3 cellular contexts compared by ENCODE assay signal in the genomic region with DNA sequence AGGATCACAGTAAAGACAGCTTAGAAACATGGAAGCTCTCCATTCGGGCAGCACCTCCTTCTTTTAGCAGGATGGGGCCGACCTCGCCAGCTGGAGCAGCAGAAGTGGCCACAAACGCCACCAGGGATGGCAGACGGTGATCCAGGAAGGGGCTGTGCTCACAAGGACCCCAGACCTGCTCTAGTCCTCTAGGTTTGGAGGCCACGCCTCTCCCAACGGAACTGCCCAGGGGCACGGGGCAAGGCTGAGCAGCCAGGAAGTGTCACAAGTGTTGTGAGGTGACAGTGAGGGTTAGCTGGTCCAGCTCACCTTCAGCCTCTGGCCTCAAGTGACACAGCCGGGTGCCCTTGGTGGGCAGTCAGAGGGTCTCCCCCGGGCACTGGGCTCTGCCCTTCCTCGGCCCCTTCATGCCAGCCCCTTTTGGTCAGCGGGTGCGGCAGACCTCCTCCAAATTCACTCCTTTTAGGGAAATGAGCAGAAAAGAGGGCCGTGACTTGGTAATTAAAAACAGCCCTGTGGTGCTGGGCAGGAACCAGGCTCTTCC.
TF ChIP-seq lines count a peak whose summit lies in the region.

No MANE protein-coding gene starts in this region.

TF ChIP-seq in GM12878, 131 proteins besides CTCF, POLR2A, EP300 and RAD21:
- TF ChIP-seq BACH1 (IDR thresholded peaks at IDR 0.05; ENCODE audit: borderline replicate concordance) (no peak), NBN (IDR thresholded peaks at IDR 0.05) (no peak), ZNF622 (IDR thresholded peaks at IDR 0.05) (no peak), YY1 (IDR thresholded peaks at IDR 0.05; ENCODE audit: low read depth, low read length) (no peak), WRNIP1 (IDR thresholded peaks at IDR 0.05; ENCODE audit: borderline replicate concordance, low read depth, low read length) (no peak), NFIC (IDR thresholded peaks at IDR 0.05; ENCODE audit: low read depth, low read length) (no peak), MTA2 (IDR thresholded peaks at IDR 0.05; ENCODE audit: low read depth) (no peak), BRCA1 (IDR thresholded peaks at IDR 0.05; ENCODE audit: low read depth, low read length) (no peak), TAF1 (IDR thresholded peaks at IDR 0.05; ENCODE audit: borderline replicate concordance, low read depth, low read length) (no peak), TBL1XR1 (IDR thresholded peaks at IDR 0.05; ENCODE audit: low read depth, low read length) (no peak)
- TF ChIP-seq, protein P1, sequence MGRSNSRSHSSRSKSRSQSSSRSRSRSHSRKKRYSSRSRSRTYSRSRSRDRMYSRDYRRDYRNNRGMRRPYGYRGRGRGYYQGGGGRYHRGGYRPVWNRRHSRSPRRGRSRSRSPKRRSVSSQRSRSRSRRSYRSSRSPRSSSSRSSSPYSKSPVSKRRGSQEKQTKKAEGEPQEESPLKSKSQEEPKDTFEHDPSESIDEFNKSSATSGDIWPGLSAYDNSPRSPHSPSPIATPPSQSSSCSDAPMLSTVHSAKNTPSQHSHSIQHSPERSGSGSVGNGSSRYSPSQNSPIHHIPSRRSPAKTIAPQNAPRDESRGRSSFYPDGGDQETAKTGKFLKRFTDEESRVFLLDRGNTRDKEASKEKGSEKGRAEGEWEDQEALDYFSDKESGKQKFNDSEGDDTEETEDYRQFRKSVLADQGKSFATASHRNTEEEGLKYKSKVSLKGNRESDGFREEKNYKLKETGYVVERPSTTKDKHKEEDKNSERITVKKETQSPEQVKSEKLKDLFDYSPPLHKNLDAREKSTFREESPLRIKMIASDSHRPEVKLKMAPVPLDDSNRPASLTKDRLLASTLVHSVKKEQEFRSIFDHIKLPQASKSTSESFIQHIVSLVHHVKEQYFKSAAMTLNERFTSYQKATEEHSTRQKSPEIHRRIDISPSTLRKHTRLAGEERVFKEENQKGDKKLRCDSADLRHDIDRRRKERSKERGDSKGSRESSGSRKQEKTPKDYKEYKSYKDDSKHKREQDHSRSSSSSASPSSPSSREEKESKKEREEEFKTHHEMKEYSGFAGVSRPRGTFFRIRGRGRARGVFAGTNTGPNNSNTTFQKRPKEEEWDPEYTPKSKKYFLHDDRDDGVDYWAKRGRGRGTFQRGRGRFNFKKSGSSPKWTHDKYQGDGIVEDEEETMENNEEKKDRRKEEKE (IDR thresholded peaks at IDR 0.05) = no peak
- TF ChIP-seq, protein P2, sequence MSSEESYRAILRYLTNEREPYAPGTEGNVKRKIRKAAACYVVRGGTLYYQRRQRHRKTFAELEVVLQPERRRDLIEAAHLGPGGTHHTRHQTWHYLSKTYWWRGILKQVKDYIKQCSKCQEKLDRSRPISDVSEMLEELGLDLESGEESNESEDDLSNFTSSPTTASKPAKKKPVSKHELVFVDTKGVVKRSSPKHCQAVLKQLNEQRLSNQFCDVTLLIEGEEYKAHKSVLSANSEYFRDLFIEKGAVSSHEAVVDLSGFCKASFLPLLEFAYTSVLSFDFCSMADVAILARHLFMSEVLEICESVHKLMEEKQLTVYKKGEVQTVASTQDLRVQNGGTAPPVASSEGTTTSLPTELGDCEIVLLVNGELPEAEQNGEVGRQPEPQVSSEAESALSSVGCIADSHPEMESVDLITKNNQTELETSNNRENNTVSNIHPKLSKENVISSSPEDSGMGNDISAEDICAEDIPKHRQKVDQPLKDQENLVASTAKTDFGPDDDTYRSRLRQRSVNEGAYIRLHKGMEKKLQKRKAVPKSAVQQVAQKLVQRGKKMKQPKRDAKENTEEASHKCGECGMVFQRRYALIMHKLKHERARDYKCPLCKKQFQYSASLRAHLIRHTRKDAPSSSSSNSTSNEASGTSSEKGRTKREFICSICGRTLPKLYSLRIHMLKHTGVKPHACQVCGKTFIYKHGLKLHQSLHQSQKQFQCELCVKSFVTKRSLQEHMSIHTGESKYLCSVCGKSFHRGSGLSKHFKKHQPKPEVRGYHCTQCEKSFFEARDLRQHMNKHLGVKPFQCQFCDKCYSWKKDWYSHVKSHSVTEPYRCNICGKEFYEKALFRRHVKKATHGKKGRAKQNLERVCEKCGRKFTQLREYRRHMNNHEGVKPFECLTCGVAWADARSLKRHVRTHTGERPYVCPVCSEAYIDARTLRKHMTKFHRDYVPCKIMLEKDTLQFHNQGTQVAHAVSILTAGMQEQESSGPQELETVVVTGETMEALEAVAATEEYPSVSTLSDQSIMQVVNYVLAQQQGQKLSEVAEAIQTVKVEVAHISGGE (CRISPR knock-in tag; IDR thresholded peaks at IDR 0.05) = no peak

TF ChIP-seq in liver, 16 proteins besides CTCF, POLR2A, EP300 and RAD21:
- no peak for TF ChIP-seq HNF4A (conservative IDR thresholded peaks at IDR 0.05)
- no peak for TF ChIP-seq RXRA (IDR thresholded peaks at IDR 0.05)
- TF ChIP-seq, protein P3, sequence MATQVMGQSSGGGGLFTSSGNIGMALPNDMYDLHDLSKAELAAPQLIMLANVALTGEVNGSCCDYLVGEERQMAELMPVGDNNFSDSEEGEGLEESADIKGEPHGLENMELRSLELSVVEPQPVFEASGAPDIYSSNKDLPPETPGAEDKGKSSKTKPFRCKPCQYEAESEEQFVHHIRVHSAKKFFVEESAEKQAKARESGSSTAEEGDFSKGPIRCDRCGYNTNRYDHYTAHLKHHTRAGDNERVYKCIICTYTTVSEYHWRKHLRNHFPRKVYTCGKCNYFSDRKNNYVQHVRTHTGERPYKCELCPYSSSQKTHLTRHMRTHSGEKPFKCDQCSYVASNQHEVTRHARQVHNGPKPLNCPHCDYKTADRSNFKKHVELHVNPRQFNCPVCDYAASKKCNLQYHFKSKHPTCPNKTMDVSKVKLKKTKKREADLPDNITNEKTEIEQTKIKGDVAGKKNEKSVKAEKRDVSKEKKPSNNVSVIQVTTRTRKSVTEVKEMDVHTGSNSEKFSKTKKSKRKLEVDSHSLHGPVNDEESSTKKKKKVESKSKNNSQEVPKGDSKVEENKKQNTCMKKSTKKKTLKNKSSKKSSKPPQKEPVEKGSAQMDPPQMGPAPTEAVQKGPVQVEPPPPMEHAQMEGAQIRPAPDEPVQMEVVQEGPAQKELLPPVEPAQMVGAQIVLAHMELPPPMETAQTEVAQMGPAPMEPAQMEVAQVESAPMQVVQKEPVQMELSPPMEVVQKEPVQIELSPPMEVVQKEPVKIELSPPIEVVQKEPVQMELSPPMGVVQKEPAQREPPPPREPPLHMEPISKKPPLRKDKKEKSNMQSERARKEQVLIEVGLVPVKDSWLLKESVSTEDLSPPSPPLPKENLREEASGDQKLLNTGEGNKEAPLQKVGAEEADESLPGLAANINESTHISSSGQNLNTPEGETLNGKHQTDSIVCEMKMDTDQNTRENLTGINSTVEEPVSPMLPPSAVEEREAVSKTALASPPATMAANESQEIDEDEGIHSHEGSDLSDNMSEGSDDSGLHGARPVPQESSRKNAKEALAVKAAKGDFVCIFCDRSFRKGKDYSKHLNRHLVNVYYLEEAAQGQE (IDR thresholded peaks at IDR 0.05) = no peak
- no peak for TF ChIP-seq YY1 (IDR thresholded peaks at IDR 0.05)
- no peak for TF ChIP-seq HNF4G (IDR thresholded peaks at IDR 0.05)

TF ChIP-seq in HEK293T, 16 proteins besides CTCF, POLR2A, EP300 and RAD21:
- no peak for TF ChIP-seq SUZ12 (IDR thresholded peaks at IDR 0.05)
- TF ChIP-seq HDGF (IDR thresholded peaks at IDR 0.05; ENCODE audit: borderline replicate concordance) = no peak
- TF ChIP-seq L3MBTL2 (conservative IDR thresholded peaks at IDR 0.05) = no peak
- TF ChIP-seq, protein P4, sequence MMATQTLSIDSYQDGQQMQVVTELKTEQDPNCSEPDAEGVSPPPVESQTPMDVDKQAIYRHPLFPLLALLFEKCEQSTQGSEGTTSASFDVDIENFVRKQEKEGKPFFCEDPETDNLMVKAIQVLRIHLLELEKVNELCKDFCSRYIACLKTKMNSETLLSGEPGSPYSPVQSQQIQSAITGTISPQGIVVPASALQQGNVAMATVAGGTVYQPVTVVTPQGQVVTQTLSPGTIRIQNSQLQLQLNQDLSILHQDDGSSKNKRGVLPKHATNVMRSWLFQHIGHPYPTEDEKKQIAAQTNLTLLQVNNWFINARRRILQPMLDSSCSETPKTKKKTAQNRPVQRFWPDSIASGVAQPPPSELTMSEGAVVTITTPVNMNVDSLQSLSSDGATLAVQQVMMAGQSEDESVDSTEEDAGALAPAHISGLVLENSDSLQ (IDR thresholded peaks at IDR 0.05) = no peak
- TF ChIP-seq FOXA1 (IDR thresholded peaks at IDR 0.05) = no peak
- TF ChIP-seq FOXM1 (IDR thresholded peaks at IDR 0.05; ENCODE audit: borderline replicate concordance) = no peak
- TF ChIP-seq CTBP1 (IDR thresholded peaks at IDR 0.05; ENCODE audit: borderline replicate concordance) = no peak
- TF ChIP-seq ZNF384 (IDR thresholded peaks at IDR 0.05) = no peak
- no peak for TF ChIP-seq TARDBP (IDR thresholded peaks at IDR 0.05)
- no peak for TF ChIP-seq BHLHE40 (IDR thresholded peaks at IDR 0.05; ENCODE audit: borderline replicate concordance)
- no peak for TF ChIP-seq NFRKB (IDR thresholded peaks at IDR 0.05)
- no peak for TF ChIP-seq SP1 (IDR thresholded peaks at IDR 0.05)
- TF ChIP-seq LEF1 (IDR thresholded peaks at IDR 0.05; ENCODE audit: borderline replicate concordance) = no peak
- no peak for TF ChIP-seq ARNT (IDR thresholded peaks at IDR 0.05)
- no peak for TF ChIP-seq FOXK2 (IDR thresholded peaks at IDR 0.05)
- TF ChIP-seq ELF4 (IDR thresholded peaks at IDR 0.05) = no peak
